In the genomic region with DNA sequence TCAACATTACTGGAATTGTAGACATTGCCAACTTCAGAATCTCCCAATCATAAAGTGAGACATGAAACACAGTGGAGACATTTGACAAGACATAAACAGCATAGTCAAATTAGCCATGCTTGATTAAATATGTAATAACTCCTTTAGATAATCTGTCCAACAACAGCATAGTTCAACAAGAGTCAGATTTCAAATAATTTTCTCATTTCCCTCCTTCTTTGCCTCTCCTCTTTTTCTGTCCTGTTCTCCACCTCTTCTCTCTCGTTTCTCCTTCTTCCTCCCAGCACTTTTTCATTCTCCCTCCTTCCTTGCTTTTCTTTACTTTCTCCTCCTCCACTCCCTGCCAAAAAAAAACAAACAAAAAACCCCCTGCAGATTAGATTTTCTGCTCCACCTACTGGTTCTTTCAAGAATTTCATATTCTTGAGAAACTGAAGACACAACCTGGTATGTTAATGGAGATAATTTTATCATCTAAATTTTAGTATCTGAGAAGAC, we compare ENCODE assay signal across 2 cellular contexts.
A peak's percentile ranks its signal among the peaks of the same experiment; 100 is the strongest.
TF ChIP-seq lines count a peak whose summit lies in the region.

No MANE protein-coding gene starts in this region.

TF ChIP-seq in HepG2, 621 proteins besides CTCF, POLR2A, EP300 and RAD21:
- TF ChIP-seq STAG1 (CRISPR knock-in tag; IDR thresholded peaks at IDR 0.05), result peak; percentile 30
- no peak for TF ChIP-seq ARID3A (IDR thresholded peaks at IDR 0.05; ENCODE audit: low read depth, low read length)
TF ChIP-seq in HepG2: peak in this region for 1.

TF ChIP-seq in H1, 55 proteins besides CTCF, POLR2A, EP300 and RAD21:
- TF ChIP-seq RFX5 (IDR thresholded peaks at IDR 0.05; ENCODE audit: borderline replicate concordance, low read depth, low read length), result no peak
TF ChIP-seq in H1: peak in this region for 0.
